15 cellular contexts compared by ENCODE assay signal in genomic region chr14:24954037-24954696, GRCh38.
A peak's percentile ranks its signal among the peaks of the same experiment; 100 is the strongest.
DNase-seq lines count a peak whose midpoint lies in the region; ATAC-seq and TF ChIP-seq lines count a peak whose summit lies in the region.
"Had no signal": no experiment of that assay in that cellular context is flagged by ENCODE, and none has a peak within 500 bp of the region (broad histone marks: within the 10 kb centered on the region; RNA-seq: fewer than 3 reads in every experiment).

No MANE protein-coding gene starts in this region.

- TF ChIP-seq CTCF in heart right ventricle (IDR thresholded peaks at IDR 0.05) (no peak), endodermal cell (conservative IDR thresholded peaks at IDR 0.05) (no peak), neural progenitor cell (IDR thresholded peaks at IDR 0.05) (no peak), suprapubic skin (IDR thresholded peaks at IDR 0.05) (no peak)

- H4K20me1 ChIP-seq in neural progenitor cell (ENCODE audit: low read depth) = no peaks in the 10 kb centered on the region

- no peak for DNase-seq in heart right ventricle
- DNase-seq in endodermal cell = no peak
- DNase-seq in neural progenitor cell (ENCODE audit: low spot score) = no peak
- DNase-seq in suprapubic skin (ENCODE audit: low spot score in 2 of 2) = no peak
- no peak for DNase-seq in NCI-H187 (lab: John Stamatoyannopoulos, UW)
- DNase-seq: activated T-cell treated with anti-CD3 and anti-CD28 coated beads for 4 hours, aorta, GDM1, NCI-H510A treated with DMSO at 0.1 percent for 48 hours, SIG-M5 had no signal

- H3K4me2 ChIP-seq in neural progenitor cell = no peak overlapping the region

- H3K36me3 ChIP-seq in heart right ventricle (no peaks in the 10 kb centered on the region), endodermal cell (ENCODE audit: control insufficient read depth, insufficient read depth, low read length) (no peaks in the 10 kb centered on the region), neural progenitor cell (no peaks in the 10 kb centered on the region), suprapubic skin (no peaks in the 10 kb centered on the region)

- TF ChIP-seq POLR2A in suprapubic skin (IDR thresholded peaks at IDR 0.05) = no peak

- intact Hi-C loops in heart right ventricle (cut with DNase I) = loop anchor here in 2 of 10 donors (10.0 kb wide), 1 partner anchor 139 kb away; no protein-coding TSS in a partner anchor

- ATAC-seq in GM18511 (IDR thresholded peaks at IDR 0.05; ENCODE audit: unreplicated experiment) (peak; percentile 90), GM21360 (IDR thresholded peaks at IDR 0.05; ENCODE audit: unreplicated experiment) (peak; percentile 70), HG03039 (IDR thresholded peaks at IDR 0.05; ENCODE audit: unreplicated experiment) (peak; percentile 77), heart right ventricle (peak in 5 of 8 donors; percentile 28 to 61 (median 42))

- no peaks in the 10 kb centered on the region for H3K9me3 Mint-ChIP-seq in endodermal cell
- H3K9me3 Mint-ChIP-seq in neural progenitor cell = no peaks in the 10 kb centered on the region

- H3K36me3 Mint-ChIP-seq in endodermal cell (ENCODE audit: low read depth) = no peaks in the 10 kb centered on the region
- no peaks in the 10 kb centered on the region for H3K36me3 Mint-ChIP-seq in neural progenitor cell

- 35 to 66% methylated on average over 4 of the region's 4 CpGs for WGBS in heart right ventricle, 2 donors
- 87 to 91% methylated on average over 3 to 4 of the region's 4 CpGs for WGBS in endodermal cell (ENCODE audit: insufficient coverage in 1 of 2, insufficient read length in 1 of 2), 2 experiments
- 90% methylated on average over 4 of the region's 4 CpGs for whole genome bisulfite sequencing in suprapubic skin

- H2AFZ ChIP-seq in neural progenitor cell (replicated peaks) = no peak overlapping the region

- no peaks in the 10 kb centered on the region for H3K79me2 ChIP-seq in neural progenitor cell (ENCODE audit: low read depth)

- peaks cover 0 to 3% (median 0%) of the 10 kb centered on the region in 11 donors for H3K9me3 ChIP-seq in heart right ventricle
- H3K9me3 ChIP-seq in endodermal cell (ENCODE audit: control insufficient read depth, low read length) = no peaks in the 10 kb centered on the region
- no peaks in the 10 kb centered on the region for H3K9me3 ChIP-seq in neural progenitor cell (ENCODE audit: low read depth)
- H3K9me3 ChIP-seq in suprapubic skin = no peaks in the 10 kb centered on the region

- H3K4me1 Mint-ChIP-seq in endodermal cell (peaks cover 26% of the 10 kb centered on the region), neural progenitor cell (peaks cover 15% of the 10 kb centered on the region)

- TF ChIP-seq EP300 in suprapubic skin (IDR thresholded peaks at IDR 0.05) = no peak

- no peak overlapping the region for H3K9ac ChIP-seq in endodermal cell (ENCODE audit: extremely low read depth, low read length, poor library complexity, severe bottlenecking)
- no peak overlapping the region for H3K9ac ChIP-seq in neural progenitor cell

- peaks cover 6% of the 10 kb centered on the region for H3F3A ChIP-seq in neural progenitor cell (ENCODE audit: low read depth)

- H3K4me3 Mint-ChIP-seq in endodermal cell (no peak overlapping the region), neural progenitor cell (no peak overlapping the region)
- H3K4me3 Mint-ChIP-seq: nephron had no signal

- H3K27ac ChIP-seq in heart right ventricle (peak overlapping the region in 4 of 10 donors; percentile 9 to 50 (median 21)), endodermal cell (ENCODE audit: low read depth, low read length) (no peak overlapping the region), neural progenitor cell (no peak overlapping the region), suprapubic skin (no peak overlapping the region)

- H3K27ac Mint-ChIP-seq in endodermal cell (no peak overlapping the region), neural progenitor cell (no peak overlapping the region)

- H3K4me3 ChIP-seq in heart right ventricle (no peak overlapping the region), endodermal cell (ENCODE audit: low read length) (no peak overlapping the region), neural progenitor cell (no peak overlapping the region), suprapubic skin (no peak overlapping the region)
- H3K4me3 ChIP-seq: dorsolateral prefrontal cortex had no signal

- H3K4me1 ChIP-seq in heart right ventricle (peaks cover 7 to 60% (median 36%) of the 10 kb centered on the region in 9 donors), endodermal cell (ENCODE audit: control insufficient read depth, insufficient read depth, low read length) (no peaks in the 10 kb centered on the region), neural progenitor cell (peaks cover 10% of the 10 kb centered on the region), suprapubic skin (peaks cover under 1% of the 10 kb centered on the region)

- H3K27me3 Mint-ChIP-seq in endodermal cell (ENCODE audit: insufficient read depth) (no peaks in the 10 kb centered on the region), neural progenitor cell (ENCODE audit: insufficient read depth, low read depth) (peaks cover 7% of the 10 kb centered on the region)

- H3K27me3 ChIP-seq in heart right ventricle = no peaks in the 10 kb centered on the region
- H3K27me3 ChIP-seq in endodermal cell (ENCODE audit: control insufficient read depth, insufficient read depth, low read length, poor library complexity, severe bottlenecking) = no peaks in the 10 kb centered on the region
- H3K27me3 ChIP-seq in neural progenitor cell = no peaks in the 10 kb centered on the region
- no peaks in the 10 kb centered on the region for H3K27me3 ChIP-seq in suprapubic skin
- H3K27me3 ChIP-seq: dorsolateral prefrontal cortex had no signal
